In genomic region chr18:26457611-26458350, GRCh38 we compare ENCODE assay signal across 1 cellular context.
TF ChIP-seq lines count a peak whose summit lies in the region.

No MANE protein-coding gene starts in this region.

TF ChIP-seq in GM12878, 131 proteins besides CTCF, POLR2A, EP300 and RAD21 (continued from another document):
- TF ChIP-seq SMAD1 (IDR thresholded peaks at IDR 0.05; ENCODE audit: low read depth, partially characterized antibody) (no peak), REST (IDR thresholded peaks at IDR 0.05; ENCODE audit: low read depth, low read length) (no peak), PBX3 (IDR thresholded peaks at IDR 0.05; ENCODE audit: insufficient replicate concordance, low read depth, low read length) (no peak), IRF5 (IDR thresholded peaks at IDR 0.05; ENCODE audit: borderline replicate concordance) (no peak), EED (IDR thresholded peaks at IDR 0.05; ENCODE audit: low read depth) (no peak), CEBPZ (IDR thresholded peaks at IDR 0.05; ENCODE audit: low read depth, low read length) (no peak)
